ENCODE assay signal across 9 cellular contexts in the genomic region with DNA sequence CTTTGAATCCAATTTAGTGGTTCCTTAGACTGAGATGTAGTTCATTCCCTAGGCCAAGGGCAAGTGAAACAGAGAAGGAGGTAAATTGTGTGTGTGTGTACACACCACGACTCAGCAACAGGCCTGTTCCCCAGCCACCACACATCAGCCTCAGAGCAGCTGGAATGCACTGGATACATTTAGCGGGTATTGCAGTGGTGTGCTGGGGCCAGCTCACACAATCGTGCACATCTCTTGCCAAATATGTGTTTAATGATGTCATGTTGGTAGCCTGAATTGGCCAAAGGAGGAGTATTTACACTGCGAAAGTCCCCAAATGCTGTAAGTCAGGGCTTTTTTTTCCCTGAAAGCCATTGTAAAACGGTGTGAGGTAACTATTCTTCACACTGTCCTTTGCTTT.
DNase-seq lines count a peak whose midpoint lies in the region; ATAC-seq and TF ChIP-seq lines count a peak whose summit lies in the region.
"Had no signal": no experiment of that assay in that cellular context is flagged by ENCODE, and none has a peak within 500 bp of the region (broad histone marks: within the 10 kb centered on the region; RNA-seq: fewer than 3 reads in every experiment).

No MANE protein-coding gene starts in this region.

- peaks cover 32% of the 10 kb centered on the region for H3K4me1 Mint-ChIP-seq in HFFc6 (ENCODE audit: low read depth)
- H3K4me1 Mint-ChIP-seq in immature natural killer cell: peaks cover 8 to 18% of the 10 kb centered on the region in 2 donors
- peaks cover 30 to 35% (median 32%) of the 10 kb centered on the region in 3 donors for H3K4me1 Mint-ChIP-seq in T-cell

- H3K27ac Mint-ChIP-seq in HFFc6 (peak overlapping the region; percentile 78), immature natural killer cell (peak overlapping the region in 5 of 6 donors; percentile 2 to 64 (median 46)), T-cell (peak overlapping the region in 1 of 2 donors; percentile 22)
- H3K27ac Mint-ChIP-seq: activated B cell treated with CpG ODN at 0.5 μM for 24 hours had no signal

- H3K9ac ChIP-seq in stomach smooth muscle (ENCODE audit: low read length in 2 of 2): peak overlapping the region; percentile 54 to 60

- ATAC-seq in GM19452 (IDR thresholded peaks at IDR 0.05; ENCODE audit: unreplicated experiment): no peak
- no peak for ATAC-seq in T-cell (replicated peaks in 1 of 4)
- no peak for ATAC-seq in GM18858 (IDR thresholded peaks at IDR 0.05; ENCODE audit: unreplicated experiment)
- ATAC-seq in GM21528 (IDR thresholded peaks at IDR 0.05; ENCODE audit: low FRiP score, unreplicated experiment): no peak

- H3K4me3 Mint-ChIP-seq in HFFc6 (0 out of 2 replicates have a peak overlapping the region, but pooled peaks have one; percentile 41), immature natural killer cell (no peak overlapping the region), T-cell (no peak overlapping the region)
- H3K4me3 Mint-ChIP-seq: activated B cell treated with CpG ODN at 0.5 μM for 24 hours had no signal

- H3K27ac ChIP-seq in ascending aorta: peak overlapping the region; percentile 51 to 66
- peak overlapping the region; percentile 88 for H3K27ac ChIP-seq in stomach smooth muscle (ENCODE audit: low read length)

- TF ChIP-seq CTCF in HFFc6 (IDR thresholded peaks at IDR 0.05) (no peak), ascending aorta (IDR thresholded peaks at IDR 0.05) (no peak)

- no peaks in the 10 kb centered on the region for H3K9me3 Mint-ChIP-seq in HFFc6
- no peaks in the 10 kb centered on the region for H3K9me3 Mint-ChIP-seq in immature natural killer cell
- no peaks in the 10 kb centered on the region for H3K9me3 Mint-ChIP-seq in T-cell
- H3K9me3 Mint-ChIP-seq: activated B cell treated with CpG ODN at 0.5 μM for 24 hours had no signal

- DNase-seq in HFFc6 (peak; percentile 85), ascending aorta (ENCODE audit: low spot score in 2 of 2) (peak in 1 of 2 donors; percentile 82), immature natural killer cell (no peak), T-cell (no peak)
- DNase-seq: activated B cell treated with CpG ODN at 0.5 μM for 24 hours had no signal

- H3K36me3 Mint-ChIP-seq in HFFc6 (ENCODE audit: low read depth) (peaks cover 12% of the 10 kb centered on the region), immature natural killer cell (peaks cover 0 to 21% (median 6%) of the 10 kb centered on the region in 3 donors), T-cell (peaks cover 22% of the 10 kb centered on the region)

- H3K4me1 ChIP-seq in ascending aorta: peaks cover 11 to 37% of the 10 kb centered on the region in 2 donors
- H3K4me1 ChIP-seq in stomach smooth muscle (ENCODE audit: control insufficient read depth, insufficient read depth, low read length): peaks cover 67% of the 10 kb centered on the region

- no peaks in the 10 kb centered on the region for H3K27me3 ChIP-seq in ascending aorta
- H3K27me3 ChIP-seq in stomach smooth muscle (ENCODE audit: control insufficient read depth in 1 of 2, insufficient read depth in 2 of 2, low read length in 2 of 2): no peaks in the 10 kb centered on the region

- POLR2A ChIA-PET in T-cell (lab: Charles Lee): interaction anchor here in 1 of 2 donors (0.6 kb wide), 1 partner anchor 291 kb away, joined by 4 read pairs; no protein-coding TSS in a partner anchor

- intact Hi-C loops in ascending aorta (cut with DNase I): no loop called here

- CTCF ChIA-PET in T-cell (lab: Charles Lee): interaction anchor here in 1 of 2 donors (0.7 kb wide), 1 partner anchor 1083 kb away, joined by 4 read pairs; no protein-coding TSS in a partner anchor

- H3K4me3 ChIP-seq in ascending aorta (no peak overlapping the region), stomach smooth muscle (ENCODE audit: low read length in 2 of 2) (peak overlapping the region in 1 of 2 donors; percentile 22)

- H3K27me3 Mint-ChIP-seq in HFFc6 (ENCODE audit: insufficient read depth): no peaks in the 10 kb centered on the region; the same call in none of the 2 replicates
- H3K27me3 Mint-ChIP-seq in immature natural killer cell (ENCODE audit: low read depth in 3 of 3): peaks cover 0 to 2% (median 1%) of the 10 kb centered on the region in 3 donors
- H3K27me3 Mint-ChIP-seq in T-cell: no peaks in the 10 kb centered on the region
- H3K27me3 Mint-ChIP-seq: activated B cell treated with CpG ODN at 0.5 μM for 24 hours had no signal

- H3K36me3 ChIP-seq in ascending aorta (peaks cover 26 to 38% of the 10 kb centered on the region in 2 donors), stomach smooth muscle (ENCODE audit: control insufficient read depth in 2 of 2, insufficient read depth in 2 of 2, low read length in 2 of 2) (peaks cover 23 to 25% of the 10 kb centered on the region in 2 donors)

- H3K9me3 ChIP-seq in ascending aorta: no peaks in the 10 kb centered on the region
- no peaks in the 10 kb centered on the region for H3K9me3 ChIP-seq in stomach smooth muscle (ENCODE audit: control insufficient read depth in 2 of 2, low read length in 2 of 2)
